ENCODE assay signal across 9 cellular contexts in genomic region chr7:11513460-11513859, GRCh38.
"Had no signal": no experiment of that assay in that cellular context is flagged by ENCODE, and none has a peak within 500 bp of the region (broad histone marks: within the 10 kb centered on the region; RNA-seq: fewer than 3 reads in every experiment).

No MANE protein-coding gene starts in this region.

- H3K27ac ChIP-seq: GM23248, HL-60 had no signal

- DNase-seq: GM23248, GOT3, H7, HFFc6, IMR-90 had no signal

- H3K9me3 ChIP-seq: HAP-1 had no signal

- H2AFZ ChIP-seq: GM23248 had no signal

- H3K4me3 ChIP-seq: GM23248, HAP-1, K562 had no signal

- H3K4me1 ChIP-seq: HAP-1 had no signal

- H3K9ac ChIP-seq: GM23248 had no signal

- H3K36me3 ChIP-seq: HAP-1 had no signal

- FAIRE-seq: K562 had no signal

- ATAC-seq: HCT116, K562 had no signal
